Comparison of ENCODE assay signal across 15 cellular contexts in the genomic region with DNA sequence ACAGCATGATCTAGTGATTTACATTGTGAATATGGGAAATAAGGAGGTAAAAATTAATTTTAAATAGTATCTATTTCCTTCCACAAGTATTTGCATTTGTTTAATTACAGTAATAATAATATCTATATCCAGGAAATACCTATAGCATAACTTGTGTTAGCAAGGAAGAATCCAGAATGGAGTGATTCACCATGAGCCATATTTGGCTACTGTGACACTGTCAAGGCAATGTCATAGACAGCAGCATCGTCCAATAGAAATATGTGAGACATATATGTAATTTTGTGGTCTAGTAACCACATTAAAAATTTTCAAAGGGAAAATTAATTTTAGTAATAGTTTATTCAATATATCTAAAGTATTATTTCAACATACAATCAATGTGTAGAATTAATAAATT. TPM values are rescaled to one million over a fixed set of nuclear protein-coding genes. Genes with fewer than 3 reads are reported as not detected.
DNase-seq lines count a peak whose midpoint lies in the region; ATAC-seq, FAIRE-seq and TF ChIP-seq lines count a peak whose summit lies in the region.
"Had no signal": no experiment of that assay in that cellular context is flagged by ENCODE, and none has a peak within 500 bp of the region (broad histone marks: within the 10 kb centered on the region; RNA-seq: fewer than 3 reads in every experiment).

No MANE protein-coding gene starts in this region.

- H3K4me1 ChIP-seq in ACC112 (ENCODE audit: control insufficient read depth, insufficient read depth, low read length, unreplicated experiment), result peaks cover 41% of the 10 kb centered on the region
- peaks cover 20% of the 10 kb centered on the region for H3K4me1 ChIP-seq in astrocyte (ENCODE audit: insufficient read depth, low read length)
- H3K4me1 ChIP-seq in kidney (ENCODE audit: control insufficient read depth in 1 of 2, insufficient read depth in 1 of 2, low read depth in 1 of 2, low read length in 2 of 2), result peaks cover 2 to 8% of the 10 kb centered on the region in 2 donors
- no peaks in the 10 kb centered on the region for H3K4me1 ChIP-seq in OCI-LY7 (ENCODE audit: insufficient read depth, low read length, poor library complexity, severe bottlenecking)

- H2AFZ ChIP-seq in ACC112 (ENCODE audit: low read length, unreplicated experiment) (no peak overlapping the region), astrocyte (ENCODE audit: low read depth, low read length) (no peak overlapping the region), OCI-LY7 (ENCODE audit: low read length) (no peak overlapping the region)

- POLR2A ChIA-PET in OCI-LY7 (lab: Charles Lee), result no interaction called here

- peaks cover 5% of the 10 kb centered on the region for H3K4me1 Mint-ChIP-seq in astrocyte (ENCODE audit: low read depth, unreplicated experiment)
- H3K4me1 Mint-ChIP-seq: WTC11 had no signal

- no peaks in the 10 kb centered on the region for H3K9me2 ChIP-seq in OCI-LY7 (ENCODE audit: insufficient read depth, low read length)

- BruUV-seq in OCI-LY7 (replicated peaks; lab: Mats Ljungman, UMichigan), result no TSS peak

- no peak for TF ChIP-seq CTCF in astrocyte (IDR thresholded peaks at IDR 0.05; ENCODE audit: insufficient read depth, low read depth, low read length)
- TF ChIP-seq CTCF in kidney (IDR thresholded peaks at IDR 0.05; ENCODE audit: borderline replicate concordance, extremely low read depth, insufficient read depth), result no peak
- no peak for TF ChIP-seq CTCF in OCI-LY7 (conservative IDR thresholded peaks at IDR 0.05; ENCODE audit: low read length)

- H3K27ac ChIP-seq in ACC112 (ENCODE audit: low read depth, low read length) (peak overlapping the region; percentile 88), astrocyte (ENCODE audit: low read depth, low read length) (peak overlapping the region; percentile 60), kidney (ENCODE audit: low read depth in 2 of 2, low read length in 2 of 2) (no peak overlapping the region), OCI-LY7 (ENCODE audit: low read depth, low read length, poor library complexity, severe bottlenecking) (no peak overlapping the region)

- H3K27ac Mint-ChIP-seq in astrocyte (ENCODE audit: unreplicated experiment), result no peak overlapping the region
- H3K27ac Mint-ChIP-seq: B cell, progenitor cell of endocrine pancreas, WTC11 had no signal

- H3K4me2 ChIP-seq in astrocyte (ENCODE audit: low read length) (no peak overlapping the region), OCI-LY7 (ENCODE audit: low read length) (no peak overlapping the region)

- peaks cover 35% of the 10 kb centered on the region for H3K79me2 ChIP-seq in ACC112 (ENCODE audit: control insufficient read depth, insufficient read depth, low read length, unreplicated experiment)
- peaks cover 43% of the 10 kb centered on the region for H3K79me2 ChIP-seq in astrocyte (ENCODE audit: insufficient read depth, low read length)
- peaks cover 42% of the 10 kb centered on the region; the same call in 1 of the 2 replicates for H3K79me2 ChIP-seq in OCI-LY7 (ENCODE audit: insufficient read depth, low read depth, low read length)

- H3K27me3 ChIP-seq in ACC112 (ENCODE audit: insufficient read depth, low read length) (no peaks in the 10 kb centered on the region), astrocyte (ENCODE audit: insufficient read depth, low read length) (no peaks in the 10 kb centered on the region)

- intact Hi-C loops in kidney (cut with DNase I) (no loop called here), OCI-LY7 (cut with micrococcal nuclease; ENCODE audit: unreplicated experiment) (no loop called here)

- H3K36me3 ChIP-seq in ACC112 (ENCODE audit: insufficient read depth, low read length) (no peaks in the 10 kb centered on the region), astrocyte (ENCODE audit: insufficient read depth, low read length) (peaks cover 5% of the 10 kb centered on the region), kidney (ENCODE audit: control insufficient read depth in 1 of 2, insufficient read depth in 2 of 2, low read length in 2 of 2) (peaks cover 0 to 2% of the 10 kb centered on the region in 2 donors), OCI-LY7 (ENCODE audit: insufficient read depth, low read length) (peaks cover 42% of the 10 kb centered on the region)

- no peaks in the 10 kb centered on the region for H4K20me1 ChIP-seq in astrocyte (ENCODE audit: insufficient read depth, low read length)
- no peaks in the 10 kb centered on the region for H4K20me1 ChIP-seq in OCI-LY7 (ENCODE audit: insufficient read depth, low read length)

- peaks cover 11% of the 10 kb centered on the region for H3K36me3 Mint-ChIP-seq in astrocyte (ENCODE audit: low read depth, unreplicated experiment)

- FAIRE-seq in astrocyte (lab: Jason Lieb, UNC) (no peak), kidney (lab: Jason Lieb, UNC) (peak; percentile 62)

- H3K4me3 ChIP-seq in ACC112 (ENCODE audit: low read depth, low read length) (peak overlapping the region; percentile 57; the same call in 1 of the 2 replicates), astrocyte (ENCODE audit: insufficient read depth, low read depth, low read length) (no peak overlapping the region), kidney (ENCODE audit: low read length in 2 of 2) (no peak overlapping the region), OCI-LY7 (ENCODE audit: low read depth, low read length, poor library complexity, severe bottlenecking) (no peak overlapping the region)
- H3K4me3 ChIP-seq: lung had no signal

- no peak overlapping the region for H3K4me3 Mint-ChIP-seq in astrocyte (ENCODE audit: unreplicated experiment)
- H3K4me3 Mint-ChIP-seq: B cell, WTC11 had no signal

- CTCF ChIA-PET in OCI-LY7 (lab: Charles Lee; ENCODE audit: unreplicated experiment), result no interaction called here

- peak; percentile 64 for DNase-seq in LHCN-M2 (ENCODE audit: low read depth)
- DNase-seq in astrocyte (ENCODE audit: low read depth), result peak; percentile 61
- DNase-seq in kidney, result no peak
- DNase-seq in OCI-LY7 (ENCODE audit: low spot score), result no peak
- no peak for DNase-seq in activated naive CD4-positive, alpha-beta T cell treated with anti-CD3 and anti-CD28 coated beads, Interleukin-2, amount 50 U/mL, for 16 hours
- DNase-seq: central memory CD4-positive, alpha-beta T cell; GDM1; NCI-H2107 had no signal

- H3K9me3 ChIP-seq in astrocyte (ENCODE audit: insufficient read depth, low read depth, low read length), result no peaks in the 10 kb centered on the region
- peaks cover 0 to 3% of the 10 kb centered on the region in 2 donors for H3K9me3 ChIP-seq in kidney (ENCODE audit: control insufficient read depth in 1 of 2, low read length in 2 of 2)
- H3K9me3 ChIP-seq in OCI-LY7 (ENCODE audit: low read length), result peaks cover 8% of the 10 kb centered on the region; the same call in 1 of the 2 replicates

- H3K9me3 Mint-ChIP-seq in astrocyte (ENCODE audit: unreplicated experiment), result no peaks in the 10 kb centered on the region

- no peaks in the 10 kb centered on the region for H3K27me3 Mint-ChIP-seq in astrocyte (ENCODE audit: low read depth, unreplicated experiment)
- H3K27me3 Mint-ChIP-seq: B cell, progenitor cell of endocrine pancreas had no signal

- ATAC-seq in HG02763 (IDR thresholded peaks at IDR 0.05; ENCODE audit: unreplicated experiment), result no peak
- ATAC-seq in HG02870 (IDR thresholded peaks at IDR 0.05; ENCODE audit: unreplicated experiment), result no peak
- ATAC-seq: WTC11 had no signal

- H3K9ac ChIP-seq in astrocyte (ENCODE audit: low read length) (no peak overlapping the region), kidney (ENCODE audit: low read length in 2 of 2) (no peak overlapping the region)

RNA-seq across cellular contexts. Expression of a gene that starts 22.1 kb away (rescaled TPM):
- total RNA-seq in LHCN-M2 (2014; rRNA removed) (15.3 and 16.4 TPM in 2 replicates), astrocyte (14.2 and 19.8 TPM in 2 replicates), kidney (24.1 TPM), OCI-LY7 (2022) (25.1 and 27.2 TPM in 2 replicates)
- polyA plus RNA-seq in LHCN-M2 (2012), result 6.1 TPM
- 5.6 TPM for polyA plus RNA-seq in kidney (ENCODE audit: insufficient read depth, low read depth, low replicate concordance)
- total RNA-seq in OCI-LY7 (2014; rRNA removed; shearing (Covaris generic)), result 14.6 and 17.1 TPM in 2 replicates

RNA-seq across cellular contexts. Expression of a gene that starts 22.3 kb away (rescaled TPM):
- 19.0 and 20.4 TPM in 2 replicates for total RNA-seq in LHCN-M2 (2014; rRNA removed)
- polyA plus RNA-seq in LHCN-M2 (2012), result 7.0 TPM
- 16.3 and 17.3 TPM in 2 replicates for total RNA-seq in astrocyte
- 10.8 TPM for total RNA-seq in kidney
- 14.7 TPM for polyA plus RNA-seq in kidney (ENCODE audit: insufficient read depth, low read depth, low replicate concordance)
- 10.7 and 15.0 TPM in 2 replicates for total RNA-seq in OCI-LY7 (2014; rRNA removed; shearing (Covaris generic))
- 13.2 and 17.5 TPM in 2 replicates for total RNA-seq in OCI-LY7 (2022)

Comparison
In these comparisons a context has a peak if more than half of its experiments do, and no peak if none do; other contexts are left out.
1. H3K27ac ChIP-seq: peak in ACC112 (single experiment) and astrocyte (single experiment); none in kidney (0 of 2) and OCI-LY7 (single experiment).
2. DNase-seq: peak in LHCN-M2 (single experiment) and astrocyte (single experiment); none in kidney (single experiment), OCI-LY7 (single experiment) and activated naive CD4-positive, alpha-beta T cell treated with anti-CD3 and anti-CD28 coated beads, Interleukin-2, amount 50 U/mL, for 16 hours (single experiment).